ENCODE assay signal across 1 cellular context in genomic region chr2:24164416-24164973, GRCh38.
TF ChIP-seq lines count a peak whose summit lies in the region.

No MANE protein-coding gene starts in this region.

TF ChIP-seq in endothelial cell of umbilical vein, 7 proteins besides CTCF, POLR2A, EP300 and RAD21:
- no peak for TF ChIP-seq FOS (IDR thresholded peaks at IDR 0.05; ENCODE audit: borderline replicate concordance, insufficient read depth, low read length)
- no peak for TF ChIP-seq EZH2 (IDR thresholded peaks at IDR 0.05; ENCODE audit: borderline replicate concordance, low read depth, low read length, severe bottlenecking)
